ENCODE assay signal across 29 cellular contexts in the genomic region with DNA sequence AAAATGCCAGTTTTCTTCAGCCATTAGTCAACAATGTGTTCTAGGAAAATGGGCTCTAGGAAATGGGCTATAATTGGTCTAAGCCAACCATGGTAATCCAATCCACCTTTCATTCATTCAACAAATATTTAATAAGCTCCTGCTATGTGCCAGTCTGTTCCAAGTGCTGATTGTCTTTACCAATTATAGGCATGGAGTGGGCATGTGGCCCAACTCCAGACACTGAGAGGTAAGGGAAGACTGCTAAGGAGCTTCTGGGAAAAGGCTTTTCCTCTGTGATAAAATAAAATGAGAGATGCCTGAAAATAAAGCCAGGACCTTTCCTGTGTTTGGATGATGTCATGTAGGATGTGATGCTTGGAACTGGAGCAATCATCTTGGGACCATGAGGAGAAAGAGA. TPM values are rescaled to one million over a fixed set of nuclear protein-coding genes. Genes with fewer than 3 reads are reported as not detected.
A peak's percentile ranks its signal among the peaks of the same experiment; 100 is the strongest.
DNase-seq lines count a peak whose midpoint lies in the region; ATAC-seq, FAIRE-seq and TF ChIP-seq lines count a peak whose summit lies in the region.
"Had no signal": no experiment of that assay in that cellular context is flagged by ENCODE, and none has a peak within 500 bp of the region (broad histone marks: within the 10 kb centered on the region; RNA-seq: fewer than 3 reads in every experiment).

No MANE protein-coding gene starts in this region.

- H3K27me3 ChIP-seq in bronchial epithelial cell (ENCODE audit: control insufficient read depth, insufficient read depth, low read length) (no peaks in the 10 kb centered on the region), prostate gland (replicated peaks; ENCODE audit: insufficient read depth) (no peaks in the 10 kb centered on the region)
- H3K27me3 ChIP-seq: breast epithelium, left lung, ovary, spleen had no signal

- no peak overlapping the region for H3K27ac ChIP-seq in prostate gland
- H3K27ac ChIP-seq: 22Rv1, breast epithelium, left lung, ovary, RWPE1, spleen, thoracic aorta had no signal

- no peak for FAIRE-seq in bronchial epithelial cell (lab: Jason Lieb, UNC)
- FAIRE-seq: G401.6, islet of Langerhans had no signal

- H3K9me3 ChIP-seq in prostate gland: no peaks in the 10 kb centered on the region
- H3K9me3 ChIP-seq: breast epithelium, left lung, ovary, spleen, thoracic aorta had no signal

- no peak for ATAC-seq in HG02970 (IDR thresholded peaks at IDR 0.05; ENCODE audit: low FRiP score, unreplicated experiment)
- ATAC-seq: GM23338, left lung, WTC11 had no signal

- intact Hi-C loops in prostate gland (cut with DNase I): no loop called here

- DNase-seq in DMS 273 (lab: John Stamatoyannopoulos, UW; ENCODE audit: unreplicated experiment): peak; percentile 14
- DNase-seq in DMS 273 treated with DMSO at 0.1 percent for 48 hours (lab: John Stamatoyannopoulos, UW): no peak
- DNase-seq in LHCN-M2 (ENCODE audit: low read depth): peak; percentile 29
- DNase-seq in bronchial epithelial cell (ENCODE audit: low read depth): peak; percentile 82
- peak; percentile 57 for DNase-seq in prostate gland (ENCODE audit: low spot score)
- no peak for DNase-seq in cerebellar nuclear complex (lab: John Stamatoyannopoulos, UW)
- no peak for DNase-seq in MV-4-11 (lab: John Stamatoyannopoulos, UW)
- DNase-seq: activated CD4-positive, alpha-beta T cell treated with anti-CD3 and anti-CD28 coated beads, Interleukin-2, amount 10 ng/mL, durations not matched to agents 7 days and 5 days; activated effector memory CD4-positive, alpha-beta T cell treated with anti-CD3 and anti-CD28 coated beads, Interleukin-2, amount 50 U/mL, for 16 hours; activated T-cell treated with anti-CD3 and anti-CD28 coated beads, Interleukin-2, amount 50 U/mL, for 1 hour; C1 segment of cervical spinal cord; COR-L47; left lung; mesenchymal stem cell; NCI-H446; NCI-H774; ovary; retina; spleen; stimulated activated CD4-positive, alpha-beta T cell treated with anti-CD3 and anti-CD28 coated beads, Interleukin-2, amount 100 ng/mL, for 24 hours had no signal

- H3K4me3 ChIP-seq in bronchial epithelial cell (ENCODE audit: low read depth, low read length): no peak overlapping the region
- no peak overlapping the region for H3K4me3 ChIP-seq in prostate gland
- H3K4me3 ChIP-seq: breast epithelium, GM23338, left lung, ovary, spleen, thoracic aorta had no signal

- TF ChIP-seq CTCF in bronchial epithelial cell (IDR thresholded peaks at IDR 0.05; ENCODE audit: insufficient read depth, low read length, severe bottlenecking) (no peak), prostate gland (IDR thresholded peaks at IDR 0.05) (no peak)

- no peaks in the 10 kb centered on the region for H3K36me3 ChIP-seq in bronchial epithelial cell (ENCODE audit: control insufficient read depth, insufficient read depth, low read length)
- H3K36me3 ChIP-seq in prostate gland: no peaks in the 10 kb centered on the region
- H3K36me3 ChIP-seq: breast epithelium, left lung, ovary, spleen, thoracic aorta had no signal

- TF ChIP-seq POLR2A in prostate gland (IDR thresholded peaks at IDR 0.05): no peak

- H3K4me1 ChIP-seq in prostate gland (replicated peaks): no peaks in the 10 kb centered on the region
- H3K4me1 ChIP-seq: breast epithelium, left lung, spleen had no signal

RNA-seq across cellular contexts. Expression of a gene that starts 43.3 kb away (rescaled TPM):
- total RNA-seq in LHCN-M2 (2014; rRNA removed): 0.26 and 0.92 TPM in 2 replicates
- polyA plus RNA-seq in LHCN-M2 (2012): 0.69 TPM
- total RNA-seq in bronchial epithelial cell: 30.8 and 194 TPM in 2 replicates
- total RNA-seq in prostate gland: 100 to 1,000 TPM in 1 of 2 donors, 10 to 100 TPM in 1; 12.2 to 117 TPM
- total RNA-seq: GM23338 had no signal
- polyA plus RNA-seq: GM23338 had no signal

Comparison
In these comparisons a context has a peak if more than half of its experiments do, and no peak if none do; other contexts are left out.
1. DNase-seq: peak in DMS 273 (single experiment), LHCN-M2 (single experiment), bronchial epithelial cell (single experiment) and prostate gland (single experiment); none in DMS 273 treated with DMSO at 0.1 percent for 48 hours (single experiment), cerebellar nuclear complex (0 of 2) and MV-4-11 (single experiment).